Comparison of ENCODE assay signal across 8 cellular contexts in genomic region chr7:2522780-2523433, GRCh38. TPM values are rescaled to one million over a fixed set of nuclear protein-coding genes. Genes with fewer than 3 reads are reported as not detected.
A peak's percentile ranks its signal among the peaks of the same experiment; 100 is the strongest.
DNase-seq lines count a peak whose midpoint lies in the region; ATAC-seq and TF ChIP-seq lines count a peak whose summit lies in the region.

No MANE protein-coding gene starts in this region.

- H3K4me2 ChIP-seq in Karpas-422 (ENCODE audit: low read depth, low read length, poor library complexity, severe bottlenecking): no peak overlapping the region

- peaks cover 0 to 17% of the 10 kb centered on the region in 2 donors for H3K36me3 ChIP-seq in lung (ENCODE audit: control insufficient read depth in 2 of 2, insufficient read depth in 2 of 2, low read length in 2 of 2)
- H3K36me3 ChIP-seq in upper lobe of right lung: peaks cover 23% of the 10 kb centered on the region
- H3K36me3 ChIP-seq in Karpas-422 (ENCODE audit: insufficient read depth, low read length): no peaks in the 10 kb centered on the region

- no peaks in the 10 kb centered on the region for H3K27me3 Mint-ChIP-seq in brain

- no peak overlapping the region for H2AFZ ChIP-seq in Karpas-422 (ENCODE audit: low read length)

- in situ Hi-C loops in Caki2 (cut with HindIII; ENCODE audit: low pct_unique_long_range_greater_than_20kb, low sequenced_read_pairs): no loop called here

- intact Hi-C loops in upper lobe of right lung (cut with DNase I): no loop called here

- H3K9me3 Mint-ChIP-seq in brain: no peaks in the 10 kb centered on the region

- peak overlapping the region; percentile 73 to 96 for H3K27ac ChIP-seq in lung (ENCODE audit: low read depth in 1 of 2, low read length in 1 of 2)
- peak overlapping the region; percentile 87 for H3K27ac ChIP-seq in upper lobe of right lung
- H3K27ac ChIP-seq in Karpas-422 (ENCODE audit: low read length): no peak overlapping the region

- TF ChIP-seq CTCF in brain (conservative IDR thresholded peaks at IDR 0.05): no peak
- no peak for TF ChIP-seq CTCF in lung (IDR thresholded peaks at IDR 0.05; ENCODE audit: control extremely low read depth, extremely low read depth)
- no peak for TF ChIP-seq CTCF in upper lobe of right lung (IDR thresholded peaks at IDR 0.05)

- no peaks in the 10 kb centered on the region for H3K79me2 ChIP-seq in Karpas-422 (ENCODE audit: low read length)

- peaks cover 59% of the 10 kb centered on the region for H3K4me1 Mint-ChIP-seq in brain

- peaks cover 11% of the 10 kb centered on the region for H3K36me3 Mint-ChIP-seq in brain

- H4K20me1 ChIP-seq in Karpas-422 (ENCODE audit: insufficient read depth, low read depth, low read length): no peaks in the 10 kb centered on the region; the same call in 1 of the 2 replicates

- H3K27me3 ChIP-seq in lung (ENCODE audit: control insufficient read depth, insufficient read depth) (no peaks in the 10 kb centered on the region), upper lobe of right lung (no peaks in the 10 kb centered on the region), Karpas-422 (ENCODE audit: low read length) (no peaks in the 10 kb centered on the region)

- peak overlapping the region; percentile 86 to 90 (median 89) for H3K4me3 Mint-ChIP-seq in brain

- DNase-seq in Caki2 (ENCODE audit: low read depth): peak; percentile 54
- DNase-seq in NCI-H2107 (lab: John Stamatoyannopoulos, UW): peak; percentile 56
- no peak for DNase-seq in lung (ENCODE audit: low spot score)
- no peak for DNase-seq in upper lobe of right lung
- DNase-seq in Karpas-422: no peak

- H3K9me2 ChIP-seq in Karpas-422 (replicated peaks; ENCODE audit: insufficient read depth, low read length): no peaks in the 10 kb centered on the region

- WGBS in lung, 2 donors: 36 to 54% methylated on average over 17 to 19 of the region's 19 CpGs

- H3K4me3 ChIP-seq in lung (no peak overlapping the region), upper lobe of right lung (peak overlapping the region; percentile 65), Karpas-422 (ENCODE audit: low read length) (no peak overlapping the region)

- ATAC-seq in lung (ENCODE audit: insufficient read depth, low FRiP score): no peak
- no peak for ATAC-seq in upper lobe of right lung
- ATAC-seq in HG03108 (IDR thresholded peaks at IDR 0.05; ENCODE audit: unreplicated experiment): no peak
- ATAC-seq in HG03095 (IDR thresholded peaks at IDR 0.05; ENCODE audit: unreplicated experiment): no peak

- H3K9me3 ChIP-seq in lung (ENCODE audit: control insufficient read depth in 2 of 2, insufficient read depth in 1 of 2, low read length in 1 of 2): no peaks in the 10 kb centered on the region
- no peaks in the 10 kb centered on the region for H3K9me3 ChIP-seq in upper lobe of right lung
- H3K9me3 ChIP-seq in Karpas-422 (ENCODE audit: low read length): no peaks in the 10 kb centered on the region

- peaks cover 0 to 42% of the 10 kb centered on the region in 2 donors for H3K4me1 ChIP-seq in lung (ENCODE audit: control insufficient read depth in 2 of 2, insufficient read depth in 2 of 2, low read length in 2 of 2)
- H3K4me1 ChIP-seq in upper lobe of right lung: peaks cover 79% of the 10 kb centered on the region
- H3K4me1 ChIP-seq in Karpas-422 (ENCODE audit: low read length): peaks cover 18% of the 10 kb centered on the region

- peak overlapping the region; percentile 84 to 96 (median 88) for H3K27ac Mint-ChIP-seq in brain

- no peak overlapping the region for H3K9ac ChIP-seq in Karpas-422 (ENCODE audit: low read length)

RNA-seq across cellular contexts. Expression of gene LFNG, which starts 3.3 kb away (rescaled TPM):
- 10.2 and 16.7 TPM in 2 replicates for total RNA-seq in Caki2 (2014; rRNA removed; shearing (Covaris generic); ENCODE audit: low replicate concordance)
- 86.6 TPM for polyA plus RNA-seq in brain (ENCODE audit: insufficient read depth, low read depth, low replicate concordance)
- total RNA-seq in lung: 10 to 100 TPM; 11.5 to 47.6 TPM
- 10 to 100 TPM; 18.9 to 28.6 TPM for polyA plus RNA-seq in lung
- 35.4 TPM for total RNA-seq in upper lobe of right lung
- 0.07 and 0.19 TPM in 2 replicates for total RNA-seq in Karpas-422 (2014; rRNA removed; shearing (Covaris generic); ENCODE audit: low replicate concordance)

RNA-seq across cellular contexts. Expression of gene BRAT1, which starts 32.4 kb away (rescaled TPM):
- 60.7 and 74.9 TPM in 2 replicates for total RNA-seq in Caki2 (2014; rRNA removed; shearing (Covaris generic); ENCODE audit: low replicate concordance)
- 49.3 TPM for polyA plus RNA-seq in brain (ENCODE audit: insufficient read depth, low read depth, low replicate concordance)
- total RNA-seq in lung: 10 to 100 TPM; 28.7 to 29.4 TPM
- 10 to 100 TPM; 23.2 to 30.4 TPM for polyA plus RNA-seq in lung
- 24.1 TPM for total RNA-seq in upper lobe of right lung
- total RNA-seq in Karpas-422 (2014; rRNA removed; shearing (Covaris generic); ENCODE audit: low replicate concordance): 10.5 and 30.1 TPM in 2 replicates

RNA-seq across cellular contexts. Expression of gene IQCE, which starts 35.9 kb away (rescaled TPM):
- 8.9 and 32.5 TPM in 2 replicates for total RNA-seq in Caki2 (2014; rRNA removed; shearing (Covaris generic); ENCODE audit: low replicate concordance)
- polyA plus RNA-seq in brain (ENCODE audit: insufficient read depth, low read depth, low replicate concordance): 18.0 TPM
- total RNA-seq in lung: 10 to 100 TPM; 20.9 to 29.0 TPM
- polyA plus RNA-seq in lung: 10 to 100 TPM in 1 of 2 donors, 1 to 10 TPM in 1; 8.1 to 11.0 TPM
- 22.2 TPM for total RNA-seq in upper lobe of right lung
- 0.93 and 1.1 TPM in 2 replicates for total RNA-seq in Karpas-422 (2014; rRNA removed; shearing (Covaris generic); ENCODE audit: low replicate concordance)

RNA-seq across cellular contexts. Expression of gene GRIFIN, which starts 46.7 kb away (rescaled TPM):
- total RNA-seq in Caki2 (2014; rRNA removed; shearing (Covaris generic); ENCODE audit: low replicate concordance): not detected in 2 replicates
- polyA plus RNA-seq in brain (ENCODE audit: insufficient read depth, low read depth, low replicate concordance) (not detected), lung (not detected)
- total RNA-seq in lung (not detected), upper lobe of right lung (not detected)
- not detected in 2 replicates for total RNA-seq in Karpas-422 (2014; rRNA removed; shearing (Covaris generic); ENCODE audit: low replicate concordance)

Comparison
In these comparisons a context has a peak if more than half of its experiments do, and no peak if none do; other contexts are left out.
1. DNase-seq: peak in Caki2 (single experiment) and NCI-H2107 (single experiment); none in lung (single experiment), upper lobe of right lung (single experiment) and Karpas-422 (single experiment).